14 cellular contexts compared by ENCODE assay signal in genomic region chr20:62274332-62275262, GRCh38. TPM values are rescaled to one million over a fixed set of nuclear protein-coding genes. Genes with fewer than 3 reads are reported as not detected.
DNase-seq lines count a peak whose midpoint lies in the region; ATAC-seq and TF ChIP-seq lines count a peak whose summit lies in the region.
"Had no signal": no experiment of that assay in that cellular context is flagged by ENCODE, and none has a peak within 500 bp of the region (broad histone marks: within the 10 kb centered on the region; RNA-seq: fewer than 3 reads in every experiment).

No MANE protein-coding gene starts in this region.

- H3K9me1 ChIP-seq in IMR-90 (ENCODE audit: insufficient read depth, low read length), result peaks cover 13% of the 10 kb centered on the region

- TF ChIP-seq EP300 in stomach (IDR thresholded peaks at IDR 0.05), result no peak

- no peak overlapping the region for H2AK5ac ChIP-seq in IMR-90 (ENCODE audit: low read depth, low read length)
- peak overlapping the region; percentile 14 for H2AK5ac ChIP-seq in neuronal stem cell (ENCODE audit: low read depth, low read length)

- no peak overlapping the region for H2BK20ac ChIP-seq in IMR-90 (ENCODE audit: low read depth, low read length)

- POLR2A ChIA-PET in IMR-90 (lab: Charles Lee; ENCODE audit: unreplicated experiment), result no interaction called here

- in situ Hi-C loops in IMR-90 (cut with MboI; ENCODE audit: low sequenced_read_pairs), result loop anchor here (25.0 kb wide), 1 partner anchor 338 kb away; no protein-coding TSS in a partner anchor

- intact Hi-C loops in IMR-90 (cut with micrococcal nuclease), result no loop called here
- intact Hi-C loops in stomach (cut with DNase I; ENCODE audit: low total_unique reads), result no loop called here

- peak; percentile 37 for DNase-seq in COR-L47 (lab: John Stamatoyannopoulos, UW)
- DNase-seq in IMR-90, result no peak
- DNase-seq in caudate nucleus (lab: John Stamatoyannopoulos, UW), result peak in 50 of 61 donors; percentile 15 to 92 (median 60)
- DNase-seq in neuronal stem cell (ENCODE audit: low spot score), result no peak
- no peak for DNase-seq in stomach
- DNase-seq in GF-D8 (lab: John Stamatoyannopoulos, UW), result no peak
- DNase-seq: activated CD4-positive, CD25-positive, alpha-beta regulatory T cell; mesendoderm; NCI-H1048; SJCRH30 had no signal

- no peak overlapping the region for H3K4ac ChIP-seq in IMR-90 (ENCODE audit: low read depth, low read length)
- H3K4ac ChIP-seq in neuronal stem cell (ENCODE audit: low read length), result no peak overlapping the region

- H3K27me3 ChIP-seq in IMR-90 (ENCODE audit: control insufficient read depth, insufficient read depth, low read length), result no peaks in the 10 kb centered on the region
- H3K27me3 ChIP-seq in neuronal stem cell (ENCODE audit: control insufficient read depth in 3 of 3, insufficient read depth in 3 of 3, low read depth in 1 of 3, low read length in 3 of 3), result no peaks in the 10 kb centered on the region
- no peaks in the 10 kb centered on the region for H3K27me3 ChIP-seq in stomach
- H3K27me3 ChIP-seq: SJCRH30 had no signal

- H3K4me1 ChIP-seq in IMR-90 (ENCODE audit: control insufficient read depth, insufficient read depth, low read length) (no peaks in the 10 kb centered on the region), neuronal stem cell (ENCODE audit: control insufficient read depth in 2 of 2, insufficient read depth in 1 of 2, low read depth in 1 of 2, low read length in 2 of 2) (no peaks in the 10 kb centered on the region), stomach (peaks cover 0 to 2% (median 0%) of the 10 kb centered on the region in 4 donors)
- H3K4me1 ChIP-seq: SJCRH30 had no signal

- no peak for TF ChIP-seq RAD21 in IMR-90 (IDR thresholded peaks at IDR 0.05; ENCODE audit: low read length)

- H3K9ac ChIP-seq in IMR-90 (ENCODE audit: low read depth, low read length) (no peak overlapping the region), neuronal stem cell (ENCODE audit: low read depth, low read length, poor library complexity) (no peak overlapping the region)

- peak; percentile 63 for ATAC-seq in IMR-90 (ENCODE audit: low read depth)
- ATAC-seq in HG03432 (IDR thresholded peaks at IDR 0.05; ENCODE audit: unreplicated experiment), result no peak
- ATAC-seq in HG02610 (IDR thresholded peaks at IDR 0.05; ENCODE audit: unreplicated experiment), result no peak

- no peak overlapping the region for H2BK12ac ChIP-seq in neuronal stem cell (ENCODE audit: low read length)

- H3K79me1 ChIP-seq in IMR-90 (ENCODE audit: low read depth in 1 of 2, low read length in 2 of 2) (peaks cover 9 to 11% of the 10 kb centered on the region in 2 experiments; a peak in 2 of 4 replicates), neuronal stem cell (ENCODE audit: low read depth, low read length) (peaks cover 3% of the 10 kb centered on the region)

- H4K8ac ChIP-seq in IMR-90 (ENCODE audit: low read depth in 2 of 2, low read length in 2 of 2) (no peak overlapping the region), neuronal stem cell (ENCODE audit: low read depth, low read length) (no peak overlapping the region)

- no peaks in the 10 kb centered on the region for H3K9me3 ChIP-seq in IMR-90 (ENCODE audit: control insufficient read depth, insufficient read depth, low read length)
- no peaks in the 10 kb centered on the region for H3K9me3 ChIP-seq in neuronal stem cell (replicated peaks in 1 of 2; ENCODE audit: control insufficient read depth in 2 of 2, insufficient read depth in 1 of 2, low read depth in 1 of 2, low read length in 2 of 2)
- no peaks in the 10 kb centered on the region for H3K9me3 ChIP-seq in stomach
- H3K9me3 ChIP-seq: SJCRH30, thoracic aorta had no signal

- dilution Hi-C loops in IMR-90 (cut with HindIII; ENCODE audit: low sequenced_read_pairs, unreplicated experiment), result loop anchor here (25.0 kb wide), 1 partner anchor 113 kb away; the partner anchor contains the start of gene RPS21

- H2BK120ac ChIP-seq in IMR-90 (ENCODE audit: low read depth, low read length), result no peak overlapping the region
- no peak overlapping the region for H2BK120ac ChIP-seq in neuronal stem cell (ENCODE audit: low read depth, low read length)

- WGBS in IMR-90 (ENCODE audit: extremely low coverage in 2 of 2, insufficient read length in 1 of 2), 2 experiments, result 83% methylated on average over 4 of the region's 18 CpGs; no CpG with 5 or more reads in 1 of the 2 experiments
- no CpG with 5 or more reads among the region's 18 CpGs for WGBS in neuronal stem cell (ENCODE audit: extremely low coverage in 2 of 2, insufficient read length in 2 of 2, insufficient replicate concordance in 1 of 2), 2 donors
- 70 to 82% (median 73%) methylated on average over 18 of the region's 18 CpGs for WGBS in stomach, 5 donors

- H2AFZ ChIP-seq in IMR-90 (replicated peaks; ENCODE audit: low read length, poor library complexity), result no peak overlapping the region
- no peak overlapping the region for H2AFZ ChIP-seq in neuronal stem cell (ENCODE audit: low read length)

- TF ChIP-seq CTCF in IMR-90 (conservative IDR thresholded peaks at IDR 0.05; ENCODE audit: low read depth, low read length) (no peak), stomach (IDR thresholded peaks at IDR 0.05) (no peak)

- H2BK5ac ChIP-seq in IMR-90 (ENCODE audit: low read depth, low read length, poor library complexity, severe bottlenecking), result no peak overlapping the region
- H2BK5ac ChIP-seq in neuronal stem cell (ENCODE audit: low read length), result no peak overlapping the region

- peaks cover 11% of the 10 kb centered on the region for H4K20me1 ChIP-seq in IMR-90 (ENCODE audit: insufficient read depth, low read length)

- H3K56ac ChIP-seq in IMR-90 (ENCODE audit: extremely low read depth, insufficient read depth, low read length), result no peak overlapping the region

- H3K4me3 ChIP-seq in IMR-90 (ENCODE audit: insufficient read depth, low read depth, low read length) (no peak overlapping the region), neuronal stem cell (ENCODE audit: low read length in 2 of 2) (no peak overlapping the region), stomach (no peak overlapping the region)
- H3K4me3 ChIP-seq: SJCRH30, thoracic aorta had no signal

- CTCF ChIA-PET in IMR-90 (lab: Yijun Ruan, JAX), result interaction anchor here (0.6 kb wide), 1 partner anchor 9 kb away, joined by 3 read pairs; no protein-coding TSS in a partner anchor

- H3K23ac ChIP-seq in IMR-90 (ENCODE audit: low read depth, low read length) (no peak overlapping the region), neuronal stem cell (ENCODE audit: low read depth, low read length, poor library complexity) (no peak overlapping the region)

- H4K91ac ChIP-seq in IMR-90 (ENCODE audit: insufficient read depth, low read depth, low read length), result no peak overlapping the region
- H4K91ac ChIP-seq in neuronal stem cell (ENCODE audit: low read depth, low read length, poor library complexity), result no peak overlapping the region

- H2BK15ac ChIP-seq in IMR-90 (ENCODE audit: low read depth, low read length) (no peak overlapping the region), neuronal stem cell (ENCODE audit: low read length) (no peak overlapping the region)

- no TSS peak for BruUV-seq in IMR-90 (replicated peaks; lab: Mats Ljungman, UMichigan)

- H4K5ac ChIP-seq in IMR-90 (ENCODE audit: low read depth, low read length), result no peak overlapping the region

- H3K4me2 ChIP-seq in IMR-90 (ENCODE audit: low read depth, low read length), result no peak overlapping the region
- no peak overlapping the region for H3K4me2 ChIP-seq in neuronal stem cell (ENCODE audit: insufficient read depth, low read length, poor library complexity, severe bottlenecking)

- peaks cover 43% of the 10 kb centered on the region for H3K36me3 ChIP-seq in IMR-90 (ENCODE audit: control insufficient read depth, insufficient read depth, low read length)
- H3K36me3 ChIP-seq in neuronal stem cell (replicated peaks in 1 of 2; ENCODE audit: control insufficient read depth in 2 of 2, insufficient read depth in 2 of 2, low read length in 2 of 2), result peaks cover 32 to 69% of the 10 kb centered on the region in 2 donors
- H3K36me3 ChIP-seq in stomach, result peaks cover 52 to 89% (median 86%) of the 10 kb centered on the region in 4 donors

- TF ChIP-seq POLR2A in IMR-90 (IDR thresholded peaks at IDR 0.05; ENCODE audit: low read depth, low read length) (no peak), stomach (IDR thresholded peaks at IDR 0.05) (no peak)

- H3K27ac ChIP-seq in IMR-90 (ENCODE audit: insufficient read depth, low read length) (no peak overlapping the region), caudate nucleus (ENCODE audit: low read depth, low read length) (peak overlapping the region; percentile 66), neuronal stem cell (replicated peaks; ENCODE audit: low read length) (no peak overlapping the region), stomach (no peak overlapping the region)
- H3K27ac ChIP-seq: SJCRH30, thoracic aorta had no signal

- H3K18ac ChIP-seq in IMR-90 (ENCODE audit: low read depth, low read length) (no peak overlapping the region), neuronal stem cell (ENCODE audit: low read length) (no peak overlapping the region)

- H3K14ac ChIP-seq in IMR-90 (replicated peaks; ENCODE audit: low read depth, low read length) (no peak overlapping the region), neuronal stem cell (ENCODE audit: low read length) (no peak overlapping the region)

- H2AK9ac ChIP-seq in IMR-90 (replicated peaks; ENCODE audit: low read depth, low read length, poor library complexity), result no peak overlapping the region

TF ChIP-seq in IMR-90, 13 proteins besides CTCF, POLR2A, EP300 and RAD21 (continues in another document):
- TF ChIP-seq CEBPB (IDR thresholded peaks at IDR 0.05; ENCODE audit: low read depth, low read length), result no peak

RNA-seq across cellular contexts. Expression of gene ADRM1, which starts 28.2 kb away (rescaled TPM):
- 96.9 and 103 TPM in 2 replicates for total RNA-seq in IMR-90 (2012; rRNA removed)
- polyA plus RNA-seq in IMR-90 (2012; rRNA removed), result 149 and 188 TPM in 2 replicates
- 188 and 201 TPM in 2 replicates for polyA plus RNA-seq in IMR-90 (2012; cell fraction: cytosol; rRNA removed)
- 76.7 and 165 TPM in 2 replicates for polyA plus RNA-seq in IMR-90 (2012; cell fraction: nucleus; rRNA removed; ENCODE audit: low replicate concordance)
- polyA plus RNA-seq in neuronal stem cell (2013, experiment 1 of 2), result 69.1 TPM
- 69.0 TPM for polyA plus RNA-seq in neuronal stem cell (2013, experiment 2 of 2)
- total RNA-seq in stomach, result 100 to 1,000 TPM in 2 of 5 donors, 10 to 100 TPM in 3; 42.0 to 130 (median 68.4) TPM
- 10 to 100 TPM; 82.3 to 91.3 (median 85.0) TPM for polyA plus RNA-seq in stomach

RNA-seq across cellular contexts. Expression of gene OSBPL2, which starts 36.3 kb away (rescaled TPM):
- 27.6 and 28.6 TPM in 2 replicates for total RNA-seq in IMR-90 (2012; rRNA removed)
- polyA plus RNA-seq in IMR-90 (2012; rRNA removed), result 17.7 and 19.3 TPM in 2 replicates
- 13.1 and 15.2 TPM in 2 replicates for polyA plus RNA-seq in IMR-90 (2012; cell fraction: cytosol; rRNA removed)
- 36.2 and 68.6 TPM in 2 replicates for polyA plus RNA-seq in IMR-90 (2012; cell fraction: nucleus; rRNA removed; ENCODE audit: low replicate concordance)
- polyA plus RNA-seq in neuronal stem cell (2013, experiment 1 of 2), result 23.2 TPM
- polyA plus RNA-seq in neuronal stem cell (2013, experiment 2 of 2), result 23.6 TPM
- 10 to 100 TPM; 23.2 to 83.4 (median 66.3) TPM for total RNA-seq in stomach
- 10 to 100 TPM; 15.1 to 19.7 (median 19.7) TPM for polyA plus RNA-seq in stomach

RNA-seq across cellular contexts. Expression of gene HRH3, which starts 54.5 kb away (rescaled TPM):
- total RNA-seq in IMR-90 (2012; rRNA removed) (not detected in 2 replicates), stomach (not detected)
- polyA plus RNA-seq in IMR-90 (2012; rRNA removed) (not detected in 2 replicates), stomach (not detected)
- not detected in 2 replicates for polyA plus RNA-seq in IMR-90 (2012; cell fraction: cytosol; rRNA removed)
- polyA plus RNA-seq in IMR-90 (2012; cell fraction: nucleus; rRNA removed; ENCODE audit: low replicate concordance), result not detected in 2 replicates
- 1.4 TPM for polyA plus RNA-seq in neuronal stem cell (2013, experiment 1 of 2)
- 1.4 TPM for polyA plus RNA-seq in neuronal stem cell (2013, experiment 2 of 2)
- total RNA-seq: epithelial cell of proximal tubule, SJCRH30, thoracic aorta had no signal

Comparison
In these comparisons a context has a peak if more than half of its experiments do, and no peak if none do; other contexts are left out.
1. DNase-seq: peak in COR-L47 (single experiment) and caudate nucleus (50 of 61); none in IMR-90 (single experiment), neuronal stem cell (single experiment), stomach (single experiment) and GF-D8 (single experiment).